19 cellular contexts compared by ENCODE assay signal in the genomic region with DNA sequence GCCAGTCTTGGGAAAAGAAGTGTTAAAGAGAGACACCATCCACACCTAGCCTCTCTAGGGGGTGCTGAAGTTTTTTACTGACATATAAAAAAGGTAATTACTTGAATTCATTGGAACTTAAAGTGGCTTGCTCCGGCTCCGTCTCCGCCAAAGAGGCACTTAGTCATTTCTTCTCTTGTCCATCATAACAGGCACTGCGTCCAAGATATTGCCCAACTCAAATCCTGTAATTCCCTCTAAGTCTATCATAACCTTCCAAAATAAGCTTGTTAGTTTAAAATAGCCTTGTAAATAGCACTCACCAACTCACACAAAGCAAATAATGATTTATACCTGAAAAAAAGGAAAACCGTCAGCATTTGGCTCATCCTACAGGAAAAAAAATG.
DNase-seq lines count a peak whose midpoint lies in the region; ATAC-seq and TF ChIP-seq lines count a peak whose summit lies in the region.
"Had no signal": no experiment of that assay in that cellular context is flagged by ENCODE, and none has a peak within 500 bp of the region (broad histone marks: within the 10 kb centered on the region; RNA-seq: fewer than 3 reads in every experiment).

No MANE protein-coding gene starts in this region.

- H3K79me2 ChIP-seq in GM23338 (replicated peaks; ENCODE audit: insufficient read depth): no peaks in the 10 kb centered on the region
- H3K79me2 ChIP-seq: parathyroid adenoma had no signal

- H3K27me3 Mint-ChIP-seq in GM23338 (ENCODE audit: insufficient read depth, low read depth, poor library complexity): peaks cover 2% of the 10 kb centered on the region
- H3K27me3 Mint-ChIP-seq in glutamatergic neuron (ENCODE audit: unreplicated experiment): peaks cover 6% of the 10 kb centered on the region

- H3K4me3 ChIP-seq in GM23338 (no peak overlapping the region), skeletal muscle satellite cell (ENCODE audit: low read length) (no peak overlapping the region)
- H3K4me3 ChIP-seq: BLaER1, heart right ventricle, SK-N-MC had no signal

- H3K4me3 Mint-ChIP-seq in GM23338 (no peak overlapping the region), glutamatergic neuron (ENCODE audit: unreplicated experiment) (no peak overlapping the region)
- H3K4me3 Mint-ChIP-seq: central memory CD8-positive, alpha-beta T cell had no signal

- H3K36me3 ChIP-seq in GM23338 (ENCODE audit: insufficient read depth) (no peaks in the 10 kb centered on the region), skeletal muscle satellite cell (ENCODE audit: insufficient read depth, low read length) (no peaks in the 10 kb centered on the region)
- H3K36me3 ChIP-seq: BLaER1, heart right ventricle had no signal

- H3K9me3 Mint-ChIP-seq in GM23338 (peaks cover 9% of the 10 kb centered on the region; the same call in 2 of the 3 replicates), glutamatergic neuron (ENCODE audit: unreplicated experiment) (no peaks in the 10 kb centered on the region)
- H3K9me3 Mint-ChIP-seq: activated naive CD4-positive, alpha-beta T cell treated with anti-CD3 and anti-CD28 coated beads, Interleukin-2, amount 50 U/mL, for 72 hours; central memory CD8-positive, alpha-beta T cell had no signal

- H3K9me3 ChIP-seq in skeletal muscle satellite cell (replicated peaks; ENCODE audit: low read length): no peaks in the 10 kb centered on the region
- H3K9me3 ChIP-seq: BLaER1, heart right ventricle had no signal

- H3K4me2 ChIP-seq in GM23338 (no peak overlapping the region), skeletal muscle satellite cell (ENCODE audit: low read length) (peak overlapping the region; percentile 22)
- H3K4me2 ChIP-seq: BLaER1 had no signal

- TF ChIP-seq CTCF in GM23338 (conservative IDR thresholded peaks at IDR 0.05; ENCODE audit: low read depth in 2 of 2) (no peak), glutamatergic neuron (IDR thresholded peaks at IDR 0.05; ENCODE audit: partially characterized antibody, unreplicated experiment) (no peak)

- H2AFZ ChIP-seq in GM23338: no peak overlapping the region
- H2AFZ ChIP-seq: parathyroid adenoma had no signal

- peaks cover 8% of the 10 kb centered on the region; the same call in 2 of the 3 replicates for H3K4me1 Mint-ChIP-seq in GM23338
- peaks cover 12% of the 10 kb centered on the region for H3K4me1 Mint-ChIP-seq in glutamatergic neuron (ENCODE audit: low read depth, unreplicated experiment)
- H3K4me1 Mint-ChIP-seq: central memory CD8-positive, alpha-beta T cell had no signal

- H3K9me2 ChIP-seq in GM23338 (ENCODE audit: insufficient read depth): no peaks in the 10 kb centered on the region; the same call in 1 of the 2 replicates

- no peak overlapping the region for H3K27ac ChIP-seq in GM23338 (ENCODE audit: low read depth)
- H3K27ac ChIP-seq: BLaER1, heart right ventricle, parathyroid adenoma, SK-N-MC had no signal

- peak; percentile 8 for ATAC-seq in GM23338
- ATAC-seq in GM19023 (IDR thresholded peaks at IDR 0.05; ENCODE audit: unreplicated experiment): no peak
- ATAC-seq: activated naive CD4-positive, alpha-beta T cell treated with anti-CD3 and anti-CD28 coated beads, Interleukin-2, amount 50 U/mL, for 72 hours had no signal

- H3K4me1 ChIP-seq in GM23338 (ENCODE audit: insufficient read depth) (no peaks in the 10 kb centered on the region), skeletal muscle satellite cell (ENCODE audit: control insufficient read depth, insufficient read depth, low read length) (peaks cover 17% of the 10 kb centered on the region)
- H3K4me1 ChIP-seq: BLaER1, parathyroid adenoma had no signal

- no peaks in the 10 kb centered on the region for H3F3A ChIP-seq in GM23338 (replicated peaks; ENCODE audit: low read depth)

- DNase-seq in GM23338 (ENCODE audit: low spot score) (no peak), astrocyte of the hippocampus (ENCODE audit: low read depth, low spot score) (peak; percentile 55), glutamatergic neuron (no peak), COR-L47 (lab: John Stamatoyannopoulos, UW) (no peak)
- DNase-seq in effector CD4-positive, alpha-beta T cell: no peak
- no peak for DNase-seq in activated T-cell treated with anti-CD3 and anti-CD28 coated beads, Interleukin-2, amount 50 U/mL, for 48 hours
- DNase-seq: activated CD4-positive, alpha-beta T cell treated with anti-CD3 and anti-CD28 coated beads for 48 hours; DMS 273 treated with DMSO at 0.1 percent for 48 hours; GOT3; heart right ventricle; NCI-H1048; NCI-H2107 had no signal

- H3K36me3 Mint-ChIP-seq in GM23338 (ENCODE audit: low read depth) (peaks cover 3% of the 10 kb centered on the region; the same call in 2 of the 3 replicates), glutamatergic neuron (ENCODE audit: unreplicated experiment) (no peaks in the 10 kb centered on the region)
- H3K36me3 Mint-ChIP-seq: activated naive CD4-positive, alpha-beta T cell treated with anti-CD3 and anti-CD28 coated beads, Interleukin-2, amount 50 U/mL, for 72 hours had no signal

- H3K27me3 ChIP-seq in GM23338 (ENCODE audit: insufficient read depth) (no peaks in the 10 kb centered on the region), skeletal muscle satellite cell (ENCODE audit: control insufficient read depth, insufficient read depth, low read length) (no peaks in the 10 kb centered on the region)
- H3K27me3 ChIP-seq: BLaER1, heart right ventricle had no signal

- no peaks in the 10 kb centered on the region for H4K20me1 ChIP-seq in GM23338 (replicated peaks; ENCODE audit: insufficient read depth)
- H4K20me1 ChIP-seq: BLaER1 had no signal

- no peak overlapping the region for H3K27ac Mint-ChIP-seq in GM23338
- H3K27ac Mint-ChIP-seq in glutamatergic neuron (ENCODE audit: unreplicated experiment): peak overlapping the region; percentile 48
- H3K27ac Mint-ChIP-seq: activated naive CD4-positive, alpha-beta T cell treated with anti-CD3 and anti-CD28 coated beads, Interleukin-2, amount 50 U/mL, for 72 hours had no signal

- H3K9ac ChIP-seq in skeletal muscle satellite cell (ENCODE audit: low read depth, low read length): no peak overlapping the region
- H3K9ac ChIP-seq: BLaER1, parathyroid adenoma had no signal

TF ChIP-seq in GM23338, 12 proteins besides CTCF, POLR2A, EP300 and RAD21 (continues in another document):
- TF ChIP-seq POLR2AphosphoS5 (IDR thresholded peaks at IDR 0.05; ENCODE audit: low read depth) (no peak), NANOG (IDR thresholded peaks at IDR 0.05; ENCODE audit: borderline replicate concordance) (no peak), ETS1 (IDR thresholded peaks at IDR 0.05) (no peak), ZNF331 (CRISPR knock-in tag; IDR thresholded peaks at IDR 0.05; ENCODE audit: low read depth) (no peak), EZH2 (IDR thresholded peaks at IDR 0.05; ENCODE audit: low read depth, unreplicated experiment) (no peak)
